1 cellular context compared by ENCODE assay signal in genomic region chr1:91891486-91891885, GRCh38.
TF ChIP-seq lines count a peak whose summit lies in the region.

No MANE protein-coding gene starts in this region.

TF ChIP-seq in K562, 482 proteins besides CTCF, POLR2A, EP300 and RAD21:
- TF ChIP-seq, protein P1, sequence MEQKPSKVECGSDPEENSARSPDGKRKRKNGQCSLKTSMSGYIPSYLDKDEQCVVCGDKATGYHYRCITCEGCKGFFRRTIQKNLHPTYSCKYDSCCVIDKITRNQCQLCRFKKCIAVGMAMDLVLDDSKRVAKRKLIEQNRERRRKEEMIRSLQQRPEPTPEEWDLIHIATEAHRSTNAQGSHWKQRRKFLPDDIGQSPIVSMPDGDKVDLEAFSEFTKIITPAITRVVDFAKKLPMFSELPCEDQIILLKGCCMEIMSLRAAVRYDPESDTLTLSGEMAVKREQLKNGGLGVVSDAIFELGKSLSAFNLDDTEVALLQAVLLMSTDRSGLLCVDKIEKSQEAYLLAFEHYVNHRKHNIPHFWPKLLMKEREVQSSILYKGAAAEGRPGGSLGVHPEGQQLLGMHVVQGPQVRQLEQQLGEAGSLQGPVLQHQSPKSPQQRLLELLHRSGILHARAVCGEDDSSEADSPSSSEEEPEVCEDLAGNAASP (IDR thresholded peaks at IDR 0.05) = no peak
- peak; percentile 39; the same call in 1 of the 2 replicates for TF ChIP-seq CEBPB (tag; IDR thresholded peaks at IDR 0.05)
TF ChIP-seq in K562: peak in this region for 1.
